Comparison of ENCODE assay signal across 20 cellular contexts in the genomic region with DNA sequence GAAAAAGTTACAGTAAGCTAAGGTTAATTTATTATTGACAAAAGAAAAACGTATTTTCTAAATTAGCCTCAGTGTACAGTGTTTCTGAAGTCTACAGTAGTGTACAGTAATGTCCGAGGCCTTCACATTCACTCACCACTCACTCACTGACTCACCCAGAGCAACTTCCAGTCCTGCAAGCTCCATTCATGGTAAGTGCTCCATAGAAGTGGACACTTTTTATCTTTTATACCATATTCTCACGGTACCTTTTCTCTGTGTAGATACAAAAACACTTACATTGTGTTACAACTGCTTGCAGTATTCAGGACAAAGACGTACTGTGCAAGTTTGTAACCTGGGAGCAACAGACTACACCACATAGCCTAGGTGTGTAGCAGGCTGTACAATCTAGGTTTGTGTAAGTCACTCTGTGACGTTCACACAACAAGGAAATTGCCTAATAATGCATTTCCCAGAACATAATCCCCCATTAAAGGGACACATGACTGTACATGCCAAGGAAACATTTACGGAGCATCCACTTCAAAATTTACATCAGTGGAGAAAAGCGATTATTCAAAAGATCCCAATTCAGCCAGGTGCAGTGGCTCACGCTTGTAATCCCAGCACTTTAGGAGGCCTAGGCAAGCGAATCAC.
DNase-seq lines count a peak whose midpoint lies in the region; ATAC-seq and TF ChIP-seq lines count a peak whose summit lies in the region.
"Had no signal": no experiment of that assay in that cellular context is flagged by ENCODE, and none has a peak within 500 bp of the region (broad histone marks: within the 10 kb centered on the region; RNA-seq: fewer than 3 reads in every experiment).

No MANE protein-coding gene starts in this region.

- H3K4me3 ChIP-seq in breast epithelium: no peak overlapping the region
- no peak overlapping the region for H3K4me3 ChIP-seq in brain microvascular endothelial cell (ENCODE audit: low read depth, low read length)
- no peak overlapping the region for H3K4me3 ChIP-seq in fibroblast of pulmonary artery (replicated peaks; ENCODE audit: low read depth, low read length)
- no peak overlapping the region for H3K4me3 ChIP-seq in effector memory CD4-positive, alpha-beta T cell (ENCODE audit: insufficient read depth, low read depth, low read length, poor library complexity, severe bottlenecking)
- H3K4me3 ChIP-seq: BLaER1 treated with 17β-estradiol and CSF1 and Interleukin-3, amounts not matched to agents 10 nM and 100 nM; upper lobe of right lung had no signal

- DNase-seq in MCF 10A (ENCODE audit: unreplicated experiment): peak; percentile 84
- no peak for DNase-seq in breast epithelium (ENCODE audit: low spot score in 2 of 2)
- no peak for DNase-seq in brain microvascular endothelial cell
- peak; percentile 74 for DNase-seq in fibroblast of pulmonary artery (ENCODE audit: low read depth)
- no peak for DNase-seq in cerebellar cortex (ENCODE audit: low spot score)
- DNase-seq in effector memory CD4-positive, alpha-beta T cell: no peak
- DNase-seq: activated gamma-delta T cell; islet precursor cell; MM.1S; NCI-H69; SIG-M5; stimulated activated CD4-positive, alpha-beta T cell treated with anti-CD3 and anti-CD28 coated beads, Interleukin-12 subunit alpha, Interleukin-12 subunit beta, amount 100 ng/mL, for 4 hours; upper lobe of right lung; WERI-Rb-1 had no signal

- no peak for TF ChIP-seq POLR2A in breast epithelium (IDR thresholded peaks at IDR 0.05)

- no peaks in the 10 kb centered on the region for H3K27me3 ChIP-seq in breast epithelium
- H3K27me3 ChIP-seq in brain microvascular endothelial cell (replicated peaks): no peaks in the 10 kb centered on the region
- H3K27me3 ChIP-seq in effector memory CD4-positive, alpha-beta T cell (replicated peaks; ENCODE audit: control insufficient read depth, insufficient read depth, low read length, poor library complexity, severe bottlenecking): no peaks in the 10 kb centered on the region
- H3K27me3 ChIP-seq: BLaER1 treated with 17β-estradiol and CSF1 and Interleukin-3, amounts not matched to agents 10 nM and 100 nM; neutrophil; upper lobe of right lung had no signal

- intact Hi-C loops in MCF 10A (cut with micrococcal nuclease): loop anchor here (10.0 kb wide), 1 partner anchor 62 kb away; no protein-coding TSS in a partner anchor
- intact Hi-C loops in breast epithelium (cut with DNase I; ENCODE audit: low total_unique reads): no loop called here

- no peak overlapping the region for H3K27ac ChIP-seq in breast epithelium
- peak overlapping the region; percentile 69 for H3K27ac ChIP-seq in brain microvascular endothelial cell
- no peak overlapping the region for H3K27ac ChIP-seq in effector memory CD4-positive, alpha-beta T cell (ENCODE audit: insufficient read depth, low read length, poor library complexity, severe bottlenecking)
- H3K27ac ChIP-seq: BLaER1 treated with 17β-estradiol and CSF1 and Interleukin-3, amounts not matched to agents 10 nM and 100 nM; neutrophil; upper lobe of right lung; WERI-Rb-1 had no signal

- BruUV-seq in MCF 10A (replicated peaks; lab: Mats Ljungman, UMichigan): no TSS peak

- H3K27me3 Mint-ChIP-seq in MCF 10A (ENCODE audit: insufficient read depth, unreplicated experiment): no peaks in the 10 kb centered on the region
- H3K27me3 Mint-ChIP-seq: central memory CD8-positive, alpha-beta T cell had no signal

- in situ Hi-C loops in brain microvascular endothelial cell (cut with HindIII; ENCODE audit: low pct_ligation_motif_present, low sequenced_read_pairs): no loop called here

- peaks cover 0 to 7% of the 10 kb centered on the region in 2 donors for H3K4me1 ChIP-seq in breast epithelium
- no peaks in the 10 kb centered on the region for H3K4me1 ChIP-seq in effector memory CD4-positive, alpha-beta T cell (ENCODE audit: control insufficient read depth, insufficient read depth, low read length, poor library complexity, severe bottlenecking)
- H3K4me1 ChIP-seq: BLaER1 treated with 17β-estradiol and CSF1 and Interleukin-3, amounts not matched to agents 10 nM and 100 nM had no signal

- H3K9me3 ChIP-seq in breast epithelium: no peaks in the 10 kb centered on the region
- no peaks in the 10 kb centered on the region for H3K9me3 ChIP-seq in effector memory CD4-positive, alpha-beta T cell (ENCODE audit: control insufficient read depth, low read length)
- H3K9me3 ChIP-seq: BLaER1 treated with 17β-estradiol and CSF1 and Interleukin-3, amounts not matched to agents 10 nM and 100 nM; neutrophil; upper lobe of right lung had no signal

- peak overlapping the region; percentile 77 for H3K27ac Mint-ChIP-seq in MCF 10A (ENCODE audit: low read depth, unreplicated experiment)
- H3K27ac Mint-ChIP-seq: T-helper 1 cell treated with Interleukin-12 subunit alpha and Interleukin-12 subunit beta and Interleukin-4 antibody, amounts not matched to agents 30 μg/mL and 1 μg/mL, for 36 hours had no signal

- TF ChIP-seq CTCF in MCF 10A (IDR thresholded peaks at IDR 0.05; ENCODE audit: unreplicated experiment) (no peak), breast epithelium (IDR thresholded peaks at IDR 0.05) (no peak), brain microvascular endothelial cell (IDR thresholded peaks at IDR 0.05; ENCODE audit: low read depth, low read length, missing control alignments) (no peak), fibroblast of pulmonary artery (IDR thresholded peaks at IDR 0.05; ENCODE audit: low read length, missing control alignments) (no peak)

- CTCF ChIA-PET in MCF 10A (lab: Yijun Ruan, JAX): interaction anchor here (0.7 to 1.6 kb wide), 3 partner anchors 21 to 66 kb away, joined by 3 to 4 read pairs (median 3); no protein-coding TSS in a partner anchor

- H3K4me3 Mint-ChIP-seq in MCF 10A (ENCODE audit: unreplicated experiment): peak overlapping the region; percentile 31
- H3K4me3 Mint-ChIP-seq: central memory CD8-positive, alpha-beta T cell; T-helper 1 cell treated with Interleukin-12 subunit alpha and Interleukin-12 subunit beta and Interleukin-4 antibody, amounts not matched to agents 30 μg/mL and 1 μg/mL, for 36 hours had no signal

- ATAC-seq in HG02610 (IDR thresholded peaks at IDR 0.05; ENCODE audit: unreplicated experiment) (no peak), HG02885 (IDR thresholded peaks at IDR 0.05; ENCODE audit: poor library complexity, unreplicated experiment) (no peak)
- ATAC-seq: upper lobe of right lung had no signal

- no peaks in the 10 kb centered on the region for H3K9me3 Mint-ChIP-seq in MCF 10A (ENCODE audit: unreplicated experiment)
- H3K9me3 Mint-ChIP-seq: central memory CD8-positive, alpha-beta T cell; T-helper 1 cell treated with Interleukin-12 subunit alpha and Interleukin-12 subunit beta and Interleukin-4 antibody, amounts not matched to agents 30 μg/mL and 1 μg/mL, for 36 hours had no signal

- H3K36me3 ChIP-seq in breast epithelium: no peaks in the 10 kb centered on the region
- H3K36me3 ChIP-seq in brain microvascular endothelial cell (replicated peaks): no peaks in the 10 kb centered on the region
- no peaks in the 10 kb centered on the region for H3K36me3 ChIP-seq in effector memory CD4-positive, alpha-beta T cell (ENCODE audit: control insufficient read depth, insufficient read depth, low read length)
- H3K36me3 ChIP-seq: BLaER1 treated with 17β-estradiol and CSF1 and Interleukin-3, amounts not matched to agents 10 nM and 100 nM; neutrophil; upper lobe of right lung; WERI-Rb-1 had no signal

- H3K36me3 Mint-ChIP-seq in MCF 10A (ENCODE audit: insufficient read depth, unreplicated experiment): peaks cover 6% of the 10 kb centered on the region

- H3K4me1 Mint-ChIP-seq in MCF 10A (ENCODE audit: insufficient read depth, unreplicated experiment): peaks cover 26% of the 10 kb centered on the region
- H3K4me1 Mint-ChIP-seq: central memory CD8-positive, alpha-beta T cell had no signal

- POLR2A ChIA-PET in MCF 10A (lab: Yijun Ruan, JAX): interaction anchor here (0.6 to 4.5 kb wide), 6 partner anchors 8 to 153 kb away, joined by 3 to 30 read pairs (median 5); no protein-coding TSS in a partner anchor

Comparison
In these comparisons a context has a peak if more than half of its experiments do, and no peak if none do; other contexts are left out.
1. DNase-seq: peak in MCF 10A (single experiment) and fibroblast of pulmonary artery (single experiment); none in breast epithelium (0 of 2), brain microvascular endothelial cell (single experiment), cerebellar cortex (single experiment) and effector memory CD4-positive, alpha-beta T cell (0 of 3).